In genomic region chr1:220529530-220529920, GRCh38 we compare ENCODE assay signal across 9 cellular contexts. TPM values are rescaled to one million over a fixed set of nuclear protein-coding genes. Genes with fewer than 3 reads are reported as not detected.
DNase-seq lines count a peak whose midpoint lies in the region; ATAC-seq and TF ChIP-seq lines count a peak whose summit lies in the region.
"Had no signal": no experiment of that assay in that cellular context is flagged by ENCODE, and none has a peak within 500 bp of the region (broad histone marks: within the 10 kb centered on the region; RNA-seq: fewer than 3 reads in every experiment).

No MANE protein-coding gene starts in this region.

- peak overlapping the region; percentile 36 for H3K4me2 ChIP-seq in neural cell (ENCODE audit: low read length)

- H3K4me3 Mint-ChIP-seq in activated CD4-positive, alpha-beta memory T cell treated with anti-CD3 and anti-CD28 coated beads for 36 hours: no peak overlapping the region

- H3K4me3 ChIP-seq in BJ (ENCODE audit: low read depth, low read length) (peak overlapping the region; percentile 79), HUES64 (ENCODE audit: low read length) (peak overlapping the region; percentile 98), endocrine pancreas (ENCODE audit: control insufficient read depth, insufficient read depth, low read length) (peak overlapping the region; percentile 89), neural cell (ENCODE audit: low read length) (peak overlapping the region; percentile 88)

- 26% methylated on average over 2 of the region's 3 CpGs for WGBS in HUES64

- peaks cover 4% of the 10 kb centered on the region for H3K27me3 ChIP-seq in BJ (ENCODE audit: control insufficient read depth, insufficient read depth, low read length)
- H3K27me3 ChIP-seq in HUES64 (ENCODE audit: insufficient read depth, low read length): peaks cover 8% of the 10 kb centered on the region; the same call in 1 of the 2 replicates
- H3K27me3 ChIP-seq in endocrine pancreas (ENCODE audit: control insufficient read depth, insufficient read depth, low read length): no peaks in the 10 kb centered on the region
- H3K27me3 ChIP-seq in neural cell (ENCODE audit: insufficient read depth, low read depth, low read length): no peaks in the 10 kb centered on the region

- no peaks in the 10 kb centered on the region for H3K36me3 ChIP-seq in BJ (ENCODE audit: control insufficient read depth, insufficient read depth, low read length)
- no peaks in the 10 kb centered on the region for H3K36me3 ChIP-seq in HUES64 (ENCODE audit: insufficient read depth, low read length)
- no peaks in the 10 kb centered on the region for H3K36me3 ChIP-seq in endocrine pancreas (ENCODE audit: control insufficient read depth, insufficient read depth, low read length)
- no peaks in the 10 kb centered on the region for H3K36me3 ChIP-seq in neural cell (ENCODE audit: insufficient read depth, low read length)

- no peak for TF ChIP-seq EP300 in neural cell (conservative IDR thresholded peaks at IDR 0.05; ENCODE audit: poor library complexity, severe bottlenecking)

- H3K27ac ChIP-seq in HUES64 (ENCODE audit: low read depth, low read length) (no peak overlapping the region), neural cell (ENCODE audit: low read length) (peak overlapping the region; percentile 85)

- CTCF ChIA-PET in BJ (lab: Yijun Ruan, JAX): no interaction called here
- CTCF ChIA-PET in activated CD4-positive, alpha-beta memory T cell treated with anti-CD3 and anti-CD28 coated beads for 36 hours (lab: Charles Lee): no interaction called here

- TF ChIP-seq CTCF in BJ (IDR thresholded peaks at IDR 0.05; ENCODE audit: insufficient read depth, low read depth, low read length): no peak
- no peak for TF ChIP-seq CTCF in neural cell (IDR thresholded peaks at IDR 0.05; ENCODE audit: poor library complexity, severe bottlenecking)

- no peak for TF ChIP-seq RAD21 in neural cell (conservative IDR thresholded peaks at IDR 0.05)

- DNase-seq in BJ (ENCODE audit: low read depth): no peak
- DNase-seq in NOMO-1 (lab: John Stamatoyannopoulos, UW; ENCODE audit: unreplicated experiment in 2 of 2): no peak
- no peak for DNase-seq in GM19240 (ENCODE audit: insufficient read length, low spot score)
- no peak for DNase-seq in activated CD4-positive, alpha-beta memory T cell treated with anti-CD3 and anti-CD28 coated beads for 36 hours
- DNase-seq: GF-D8 had no signal

- peaks cover 50% of the 10 kb centered on the region for H3K27me3 Mint-ChIP-seq in activated CD4-positive, alpha-beta memory T cell treated with anti-CD3 and anti-CD28 coated beads for 36 hours

- H4K20me1 ChIP-seq in neural cell (ENCODE audit: insufficient read depth): no peaks in the 10 kb centered on the region

- H3K9ac ChIP-seq in HUES64 (ENCODE audit: low read depth, low read length): peak overlapping the region; percentile 94
- peak overlapping the region; percentile 98 for H3K9ac ChIP-seq in endocrine pancreas (ENCODE audit: control insufficient read depth, insufficient read depth, low read length)
- peak overlapping the region; percentile 88 for H3K9ac ChIP-seq in neural cell (ENCODE audit: low read length)

- intact Hi-C loops in activated CD4-positive, alpha-beta memory T cell treated with anti-CD3 and anti-CD28 coated beads for 36 hours (cut with micrococcal nuclease): loop anchor here (5.0 kb wide), 1 partner anchor 163 kb away; the partner anchor contains the start of gene C1orf115

- H3K27ac Mint-ChIP-seq in activated CD4-positive, alpha-beta memory T cell treated with anti-CD3 and anti-CD28 coated beads for 36 hours: no peak overlapping the region

- peaks cover 9% of the 10 kb centered on the region for H3K9me3 Mint-ChIP-seq in activated CD4-positive, alpha-beta memory T cell treated with anti-CD3 and anti-CD28 coated beads for 36 hours

- peaks cover 46% of the 10 kb centered on the region for H3K79me2 ChIP-seq in neural cell (replicated peaks; ENCODE audit: insufficient read depth, low read length)

- POLR2A ChIA-PET in BJ (lab: Charles Lee): no interaction called here
- POLR2A ChIA-PET in activated CD4-positive, alpha-beta memory T cell treated with anti-CD3 and anti-CD28 coated beads for 36 hours (lab: Charles Lee): no interaction called here

- peak overlapping the region; percentile 10 for H2AFZ ChIP-seq in neural cell (ENCODE audit: low read depth, low read length)

- peaks cover 21% of the 10 kb centered on the region for H3K4me1 ChIP-seq in HUES64 (ENCODE audit: insufficient read depth, low read length)
- peaks cover 19% of the 10 kb centered on the region for H3K4me1 ChIP-seq in endocrine pancreas (ENCODE audit: control insufficient read depth, insufficient read depth, low read length)

- H3K9me3 ChIP-seq in HUES64 (ENCODE audit: insufficient read depth, low read depth, low read length) (peaks cover 2% of the 10 kb centered on the region; the same call in 1 of the 2 replicates), endocrine pancreas (ENCODE audit: control insufficient read depth, low read length) (peaks cover 4% of the 10 kb centered on the region), neural cell (ENCODE audit: low read length) (no peaks in the 10 kb centered on the region)

- peaks cover 11% of the 10 kb centered on the region for H3K4me1 Mint-ChIP-seq in activated CD4-positive, alpha-beta memory T cell treated with anti-CD3 and anti-CD28 coated beads for 36 hours (ENCODE audit: low read depth)

- no peaks in the 10 kb centered on the region for H3K9me2 ChIP-seq in neural cell (ENCODE audit: insufficient read depth, low read length)

- no peaks in the 10 kb centered on the region for H3F3A ChIP-seq in neural cell (ENCODE audit: insufficient read depth, low read length, poor library complexity, severe bottlenecking)

- H3K36me3 Mint-ChIP-seq in activated CD4-positive, alpha-beta memory T cell treated with anti-CD3 and anti-CD28 coated beads for 36 hours: peaks cover 4% of the 10 kb centered on the region

- no peak for ATAC-seq in HG02970 (IDR thresholded peaks at IDR 0.05; ENCODE audit: low FRiP score, unreplicated experiment)

TF ChIP-seq in neural cell, 6 proteins besides CTCF, POLR2A, EP300 and RAD21:
- TF ChIP-seq SMC3 (conservative IDR thresholded peaks at IDR 0.05; ENCODE audit: poor library complexity) (no peak), REST (IDR thresholded peaks at IDR 0.05; ENCODE audit: borderline replicate concordance) (peak; percentile 14)

RNA-seq across cellular contexts. Expression of gene MARK1, which starts 1.6 kb away (rescaled TPM):
- polyA plus RNA-seq in BJ (2011; rRNA removed) (0.97 and 1.4 TPM in 2 replicates), neural cell (38.6 and 39.3 TPM in 2 replicates)
- 1.2 and 2.7 TPM in 2 replicates for polyA minus RNA-seq in BJ (2011; rRNA and poly(A)+ RNA removed)
- 10.2 TPM for polyA plus RNA-seq in HUES64 (2013, experiment 1 of 2)
- polyA plus RNA-seq in HUES64 (2013, experiment 2 of 2): 13.4 TPM
- polyA minus RNA-seq in neural cell: 52.3 and 60.7 TPM in 2 replicates
- total RNA-seq in activated CD4-positive, alpha-beta memory T cell treated with anti-CD3 and anti-CD28 coated beads for 36 hours: not detected

Comparison
In these comparisons a context has a peak if more than half of its experiments do, and no peak if none do; other contexts are left out.
1. RNA of gene MARK1, which starts 1.6 kb away (polyA plus RNA-seq): 38.6 to 39.3 TPM in neural cell; 0.97 to 1.4 TPM in BJ; every median in the first group is over 10 times any median in the second.
2. Peak in every context shown above with its lines, with median percentiles within 50 percentile points of each other: H3K4me3 ChIP-seq and H3K9ac ChIP-seq.